ENCODE assay signal across 26 cellular contexts in genomic region chr3:71851878-71852277, GRCh38.
"Had no signal": no experiment of that assay in that cellular context is flagged by ENCODE, and none has a peak within 500 bp of the region (broad histone marks: within the 10 kb centered on the region; RNA-seq: fewer than 3 reads in every experiment).

No MANE protein-coding gene starts in this region.

- H3K27ac ChIP-seq: ascending aorta, cardiac muscle cell, VCaP had no signal

- H3K9me3 ChIP-seq: ascending aorta had no signal

- DNase-seq: activated B cell treated with CpG ODN at 0.5 μM for 24 hours; activated CD4-positive, alpha-beta memory T cell treated with anti-CD3 and anti-CD28 coated beads for 36 hours; activated CD4-positive, alpha-beta T cell treated with anti-CD3 and anti-CD28 coated beads for 4 hours; activated CD4-positive, alpha-beta T cell treated with anti-CD3 and anti-CD28 coated beads, Interleukin-2, amount 10 ng/mL, durations not matched to agents 24 days and 14 days; activated CD4-positive, alpha-beta T cell treated with anti-CD3 and anti-CD28 coated beads, Interleukin-2, amount 50 U/mL, for 1 hour; activated CD4-positive, alpha-beta T cell treated with anti-CD3 and anti-CD28 coated beads, Interleukin-2, amount 50 U/mL, for 4 hours; activated CD4-positive, CD25-positive, alpha-beta regulatory T cell treated with anti-CD3 and anti-CD28 coated beads, Interleukin-2, amount 50 U/mL, for 72 hours; activated CD8-positive, alpha-beta memory T cell treated with anti-CD3 and anti-CD28 coated beads, Interleukin-2, amount 50 U/mL, for 48 hours; activated CD8-positive, alpha-beta T cell treated with anti-CD3 and anti-CD28 coated beads for 36 hours; activated effector memory CD4-positive, alpha-beta T cell treated with Interleukin-2 at 50 U/mL for 16 hours; activated gamma-delta T cell; activated naive CD4-positive, alpha-beta T cell treated with anti-CD3 and anti-CD28 coated beads, Interleukin-2, amount 10 ng/mL, durations not matched to agents 7 days and 5 days; activated naive CD4-positive, alpha-beta T cell treated with Interleukin-2 at 50 U/mL for 16 hours; activated naive CD8-positive, alpha-beta T cell treated with anti-CD3 and anti-CD28 coated beads, Interleukin-2, amount 10 ng/mL, durations not matched to agents 7 days and 5 days; activated naive CD8-positive, alpha-beta T cell treated with anti-CD3 and anti-CD28 coated beads, Interleukin-2, amount 50 U/mL, for 24 hours; activated T-cell treated with anti-CD3 and anti-CD28 coated beads, Interleukin-2, amount 50 U/mL, for 24 hours; activated T-cell treated with anti-CD3 and anti-CD28 coated beads, Interleukin-2, amount 50 U/mL, for 48 hours; amygdala; anterior cingulate cortex; caudate nucleus; T-helper 1 cell; T-helper 2 cell; T-helper 9 cell had no signal

- H3K36me3 ChIP-seq: ascending aorta, cardiac muscle cell had no signal

- H3K4me3 ChIP-seq: ascending aorta, cardiac muscle cell had no signal

- H3K4me1 ChIP-seq: ascending aorta had no signal

- H3K27me3 ChIP-seq: ascending aorta had no signal
